ENCODE assay signal across 31 cellular contexts in the genomic region with DNA sequence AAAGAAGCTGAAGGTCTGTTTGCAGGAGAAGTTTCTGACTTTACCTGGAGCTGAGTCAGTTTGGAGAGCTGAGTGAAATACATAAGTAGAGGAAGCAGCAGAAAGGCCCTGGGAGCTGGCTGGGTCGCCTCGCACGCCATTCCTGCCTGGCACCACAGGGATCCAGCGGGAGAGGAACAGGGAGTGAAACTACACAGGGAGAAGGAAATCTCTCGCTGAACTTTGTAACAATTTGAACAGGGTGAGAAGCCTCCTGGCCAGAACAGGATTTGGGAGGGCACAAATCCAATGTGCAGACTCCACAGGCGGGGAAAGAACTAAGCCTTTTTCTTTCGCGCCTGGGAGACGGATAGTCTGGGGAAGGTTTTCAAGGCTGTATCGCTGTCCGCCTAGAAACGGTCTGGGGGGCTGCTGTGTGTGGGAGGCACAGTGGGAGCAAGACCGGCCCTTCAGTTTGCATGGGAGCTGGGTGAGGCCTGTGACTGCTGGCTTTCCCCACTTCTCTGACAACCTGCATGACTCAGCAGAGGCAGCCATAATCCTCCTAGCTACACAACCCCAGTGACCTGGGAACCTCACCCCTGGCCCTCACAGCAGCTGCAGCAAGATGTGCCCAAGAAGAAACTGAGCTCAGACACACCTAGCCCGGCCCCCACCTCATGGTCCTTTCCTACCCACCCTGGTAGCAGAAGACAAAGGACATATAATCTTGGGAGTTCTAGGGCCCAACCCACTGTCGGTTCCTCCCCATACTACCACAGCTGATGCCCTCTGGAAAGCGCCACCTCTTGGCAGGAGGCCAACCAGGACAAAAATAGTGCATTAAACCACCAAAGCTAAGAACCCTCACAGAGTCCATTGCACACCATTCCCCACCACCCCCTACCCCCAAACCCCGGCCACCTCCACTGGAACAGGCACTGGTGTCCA.
"Had no signal": no experiment of that assay in that cellular context is flagged by ENCODE, and none has a peak within 500 bp of the region (broad histone marks: within the 10 kb centered on the region; RNA-seq: fewer than 3 reads in every experiment).

No MANE protein-coding gene starts in this region.

- H3K27ac ChIP-seq: epithelial cell of prostate, gastrocnemius medialis, parathyroid adenoma, psoas muscle, tibial artery had no signal

- H3K9me3 ChIP-seq: gastrocnemius medialis, psoas muscle, tibial artery had no signal

- H3K27me3 Mint-ChIP-seq: activated CD4-positive, alpha-beta memory T cell treated with anti-CD3 and anti-CD28 coated beads for 36 hours; activated CD4-positive, alpha-beta T cell treated with anti-CD3 and anti-CD28 coated beads, Interleukin-2, amount 10 ng/mL, durations not matched to agents 24 days and 14 days; activated naive CD8-positive, alpha-beta T cell treated with anti-CD3 and anti-CD28 coated beads, Interleukin-2, amount 50 U/mL, for 24 hours; central memory CD8-positive, alpha-beta T cell; naive thymus-derived CD4-positive, alpha-beta T cell; stimulated activated memory B cell treated with anti-CD40 and anti-IgM and Interleukin-4, amounts not matched to agents 10 μg/mL and 1 μg/mL and 100 μg/mL, for 72 hours; stimulated activated naive CD8-positive, alpha-beta T cell treated with anti-CD3 and anti-CD28 coated beads, Interleukin-15, amount 100 ng/mL, for 72 hours had no signal

- H3K4me1 ChIP-seq: gastrocnemius medialis, parathyroid adenoma, psoas muscle, tibial artery had no signal

- H3K27me3 ChIP-seq: gastrocnemius medialis, tibial artery had no signal

- H3K9ac ChIP-seq: parathyroid adenoma had no signal

- H3K27ac Mint-ChIP-seq: activated CD4-positive, alpha-beta memory T cell treated with anti-CD3 and anti-CD28 coated beads for 36 hours; activated CD4-positive, alpha-beta T cell treated with anti-CD3 and anti-CD28 coated beads, Interleukin-2, amount 10 ng/mL, durations not matched to agents 24 days and 14 days; activated naive CD8-positive, alpha-beta T cell treated with anti-CD3 and anti-CD28 coated beads, Interleukin-2, amount 50 U/mL, for 24 hours; activated T-helper 1 cell treated with anti-CD3 and anti-CD28 coated beads, Interleukin-12 subunit alpha, Interleukin-12 subunit beta, Interleukin-2, Interleukin-4 antibody, amounts not matched to agents 30 ng/mL and 10 ng/mL and 1 ng/mL, durations not matched to agents 14 hours and 24 hours and 36 hours; mesothelial cell of epicardium; naive thymus-derived CD4-positive, alpha-beta T cell; stimulated activated memory B cell treated with anti-CD40 and anti-IgM and Interleukin-4, amounts not matched to agents 10 μg/mL and 1 μg/mL and 100 μg/mL, for 72 hours; stimulated activated naive CD8-positive, alpha-beta T cell treated with anti-CD3 and anti-CD28 coated beads, Interleukin-15, amount 100 ng/mL, for 72 hours; T-helper 1 cell treated with Interleukin-12 subunit alpha and Interleukin-12 subunit beta and Interleukin-4 antibody, amounts not matched to agents 30 μg/mL and 1 μg/mL, for 36 hours had no signal

- H3K36me3 ChIP-seq: gastrocnemius medialis, tibial artery had no signal

- H3K4me3 Mint-ChIP-seq: activated CD4-positive, alpha-beta memory T cell treated with anti-CD3 and anti-CD28 coated beads for 36 hours; activated CD4-positive, alpha-beta T cell treated with anti-CD3 and anti-CD28 coated beads, Interleukin-2, amount 10 ng/mL, durations not matched to agents 24 days and 14 days; activated naive CD8-positive, alpha-beta T cell treated with anti-CD3 and anti-CD28 coated beads, Interleukin-2, amount 50 U/mL, for 24 hours; activated T-helper 1 cell treated with anti-CD3 and anti-CD28 coated beads, Interleukin-12 subunit alpha, Interleukin-12 subunit beta, Interleukin-2, Interleukin-4 antibody, amounts not matched to agents 30 ng/mL and 10 ng/mL and 1 ng/mL, durations not matched to agents 14 hours and 24 hours and 36 hours; central memory CD8-positive, alpha-beta T cell; mesothelial cell of epicardium; naive thymus-derived CD4-positive, alpha-beta T cell; stimulated activated memory B cell treated with anti-CD40 and anti-IgM and Interleukin-4, amounts not matched to agents 10 μg/mL and 1 μg/mL and 100 μg/mL, for 72 hours; stimulated activated naive CD8-positive, alpha-beta T cell treated with anti-CD3 and anti-CD28 coated beads, Interleukin-15, amount 100 ng/mL, for 72 hours; T-helper 1 cell treated with Interleukin-12 subunit alpha and Interleukin-12 subunit beta and Interleukin-4 antibody, amounts not matched to agents 30 μg/mL and 1 μg/mL, for 36 hours had no signal

- ATAC-seq: activated naive CD8-positive, alpha-beta T cell treated with anti-CD3 and anti-CD28 coated beads, Interleukin-2, amount 50 U/mL, for 24 hours; gastrocnemius medialis; naive thymus-derived CD4-positive, alpha-beta T cell; psoas muscle; stimulated activated memory B cell treated with anti-CD40 and anti-IgM and Interleukin-4, amounts not matched to agents 10 μg/mL and 1 μg/mL and 100 μg/mL, for 72 hours; stimulated activated naive CD8-positive, alpha-beta T cell treated with anti-CD3 and anti-CD28 coated beads, Interleukin-15, amount 100 ng/mL, for 72 hours had no signal

- DNase-seq: activated CD4-positive, alpha-beta memory T cell treated with anti-CD3 and anti-CD28 coated beads for 36 hours; activated CD4-positive, alpha-beta T cell treated with anti-CD3 and anti-CD28 coated beads, Interleukin-2, amount 10 ng/mL, durations not matched to agents 24 days and 14 days; activated CD4-positive, CD25-positive, alpha-beta regulatory T cell treated with anti-CD3 and anti-CD28 coated beads, Interleukin-2, amount 50 U/mL, for 72 hours; activated CD8-positive, alpha-beta memory T cell treated with anti-CD3 and anti-CD28 coated beads, Interleukin-2, amount 50 U/mL, for 4 hours; activated gamma-delta T cell; activated naive CD4-positive, alpha-beta T cell treated with anti-CD3 and anti-CD28 coated beads, Interleukin-2, amount 50 U/mL, for 16 hours; activated naive CD8-positive, alpha-beta T cell treated with anti-CD3 and anti-CD28 coated beads, Interleukin-2, amount 50 U/mL, for 24 hours; activated T-cell treated with anti-CD3 and anti-CD28 coated beads, Interleukin-2, amount 50 U/mL, for 1 hour; dermis blood vessel endothelial cell; effector CD4-positive, alpha-beta T cell; gastrocnemius medialis; glutamatergic neuron; islet precursor cell; naive thymus-derived CD4-positive, alpha-beta T cell; occipital lobe; psoas muscle; stimulated activated CD4-positive, alpha-beta T cell treated with anti-CD3 and anti-CD28 coated beads, Interleukin-1b, Interleukin-23, amount 100 ng/mL, for 48 hours; stimulated activated CD4-positive, alpha-beta T cell treated with anti-CD3 and anti-CD28 coated beads, Interleukin-4, amount 100 ng/mL, for 4 hours; stimulated activated CD8-positive, alpha-beta memory T cell treated with anti-CD3 and anti-CD28 coated beads, Interleukin-4, amount 100 ng/mL, for 48 hours; stimulated activated naive CD8-positive, alpha-beta T cell treated with anti-CD3 and anti-CD28 coated beads, Interleukin-15, amount 100 ng/mL, for 72 hours; SW 1271; T-helper 9 cell; tibial artery had no signal

- H3K4me1 Mint-ChIP-seq: activated CD4-positive, alpha-beta T cell treated with anti-CD3 and anti-CD28 coated beads, Interleukin-2, amount 10 ng/mL, durations not matched to agents 24 days and 14 days; activated naive CD8-positive, alpha-beta T cell treated with anti-CD3 and anti-CD28 coated beads, Interleukin-2, amount 50 U/mL, for 24 hours; central memory CD8-positive, alpha-beta T cell; naive thymus-derived CD4-positive, alpha-beta T cell; stimulated activated memory B cell treated with anti-CD40 and anti-IgM and Interleukin-4, amounts not matched to agents 10 μg/mL and 1 μg/mL and 100 μg/mL, for 72 hours; stimulated activated naive CD8-positive, alpha-beta T cell treated with anti-CD3 and anti-CD28 coated beads, Interleukin-15, amount 100 ng/mL, for 72 hours had no signal

- H3K4me3 ChIP-seq: gastrocnemius medialis, psoas muscle, smooth muscle cell, tibial artery had no signal

- H3K36me3 Mint-ChIP-seq: activated CD4-positive, alpha-beta memory T cell treated with anti-CD3 and anti-CD28 coated beads for 36 hours; naive thymus-derived CD4-positive, alpha-beta T cell; stimulated activated memory B cell treated with anti-CD40 and anti-IgM and Interleukin-4, amounts not matched to agents 10 μg/mL and 1 μg/mL and 100 μg/mL, for 72 hours had no signal
